1 cellular context compared by ENCODE assay signal in genomic region chr6:129133770-129134192, GRCh38.
TF ChIP-seq lines count a peak whose summit lies in the region.

No MANE protein-coding gene starts in this region.

TF ChIP-seq in SK-N-SH treated with all-trans-retinoic acid at 6 μM for 48 hours, 23 proteins besides CTCF, POLR2A, EP300 and RAD21 (continued from another document):
- TF ChIP-seq PATZ1 (CRISPR knock-in tag; IDR thresholded peaks at IDR 0.05; ENCODE audit: borderline replicate concordance) = no peak
